ENCODE assay signal across 8 cellular contexts in genomic region chr3:30511524-30512278, GRCh38.
DNase-seq lines count a peak whose midpoint lies in the region; ATAC-seq and TF ChIP-seq lines count a peak whose summit lies in the region.
"Had no signal": no experiment of that assay in that cellular context is flagged by ENCODE, and none has a peak within 500 bp of the region (broad histone marks: within the 10 kb centered on the region; RNA-seq: fewer than 3 reads in every experiment).

No MANE protein-coding gene starts in this region.

- H3K36me3 Mint-ChIP-seq in HFFc6 (ENCODE audit: low read depth): no peaks in the 10 kb centered on the region; the same call in 1 of the 2 replicates
- no peaks in the 10 kb centered on the region for H3K36me3 Mint-ChIP-seq in stimulated activated memory B cell treated with anti-CD40 and anti-IgM and Interleukin-4, amounts not matched to agents 10 μg/mL and 1 μg/mL and 100 μg/mL, for 72 hours
- H3K36me3 Mint-ChIP-seq in endothelial cell (ENCODE audit: low read depth, unreplicated experiment): no peaks in the 10 kb centered on the region

- 49 to 55% methylated on average over 9 of the region's 9 CpGs for WGBS in gastroesophageal sphincter (ENCODE audit: low coverage in 1 of 2), 2 donors

- no peaks in the 10 kb centered on the region for H3K27me3 ChIP-seq in gastroesophageal sphincter

- H3K27me3 Mint-ChIP-seq in HFFc6 (ENCODE audit: insufficient read depth) (peaks cover 2% of the 10 kb centered on the region; the same call in 1 of the 2 replicates), endothelial cell (ENCODE audit: unreplicated experiment) (peaks cover 4% of the 10 kb centered on the region)
- no peaks in the 10 kb centered on the region for H3K27me3 Mint-ChIP-seq in stimulated activated memory B cell treated with anti-CD40 and anti-IgM and Interleukin-4, amounts not matched to agents 10 μg/mL and 1 μg/mL and 100 μg/mL, for 72 hours

- no peaks in the 10 kb centered on the region for H3K36me3 ChIP-seq in gastroesophageal sphincter

- H3K9me3 Mint-ChIP-seq in HFFc6: no peaks in the 10 kb centered on the region
- H3K9me3 Mint-ChIP-seq in stimulated activated memory B cell treated with anti-CD40 and anti-IgM and Interleukin-4, amounts not matched to agents 10 μg/mL and 1 μg/mL and 100 μg/mL, for 72 hours: no peaks in the 10 kb centered on the region
- no peaks in the 10 kb centered on the region for H3K9me3 Mint-ChIP-seq in endothelial cell (ENCODE audit: unreplicated experiment)

- peak; percentile 90 for ATAC-seq in gastroesophageal sphincter
- ATAC-seq in stimulated activated memory B cell treated with anti-CD40 and anti-IgM and Interleukin-4, amounts not matched to agents 10 μg/mL and 1 μg/mL and 100 μg/mL, for 72 hours: no peak
- ATAC-seq in HG03457 (IDR thresholded peaks at IDR 0.05; ENCODE audit: unreplicated experiment): no peak

- H3K4me3 ChIP-seq in gastroesophageal sphincter: no peak overlapping the region

- H3K27ac Mint-ChIP-seq in HFFc6: peak overlapping the region; percentile 76
- H3K27ac Mint-ChIP-seq in stimulated activated memory B cell treated with anti-CD40 and anti-IgM and Interleukin-4, amounts not matched to agents 10 μg/mL and 1 μg/mL and 100 μg/mL, for 72 hours: peak overlapping the region; percentile 27
- no peak overlapping the region for H3K27ac Mint-ChIP-seq in endothelial cell (ENCODE audit: unreplicated experiment)

- H3K9me3 ChIP-seq in gastroesophageal sphincter: no peaks in the 10 kb centered on the region

- peak; percentile 95 for DNase-seq in HFFc6
- DNase-seq in SKM-1 (lab: John Stamatoyannopoulos, UW; ENCODE audit: unreplicated experiment): peak; percentile 91
- no peak for DNase-seq in substantia nigra (lab: John Stamatoyannopoulos, UW)
- no peak for DNase-seq in endothelial cell (ENCODE audit: low spot score)
- DNase-seq: NCI-H524 had no signal

- peaks cover 42% of the 10 kb centered on the region for H3K4me1 Mint-ChIP-seq in HFFc6 (ENCODE audit: low read depth)
- H3K4me1 Mint-ChIP-seq in stimulated activated memory B cell treated with anti-CD40 and anti-IgM and Interleukin-4, amounts not matched to agents 10 μg/mL and 1 μg/mL and 100 μg/mL, for 72 hours: peaks cover 22% of the 10 kb centered on the region
- peaks cover 6% of the 10 kb centered on the region for H3K4me1 Mint-ChIP-seq in endothelial cell (ENCODE audit: unreplicated experiment)

- H3K4me3 Mint-ChIP-seq in HFFc6: peak overlapping the region; percentile 44
- no peak overlapping the region for H3K4me3 Mint-ChIP-seq in stimulated activated memory B cell treated with anti-CD40 and anti-IgM and Interleukin-4, amounts not matched to agents 10 μg/mL and 1 μg/mL and 100 μg/mL, for 72 hours
- no peak overlapping the region for H3K4me3 Mint-ChIP-seq in endothelial cell (ENCODE audit: unreplicated experiment)

- TF ChIP-seq CTCF in HFFc6 (IDR thresholded peaks at IDR 0.05): no peak
- no peak for TF ChIP-seq CTCF in gastroesophageal sphincter (IDR thresholded peaks at IDR 0.05)
- no peak for TF ChIP-seq CTCF in endothelial cell (IDR thresholded peaks at IDR 0.05; ENCODE audit: unreplicated experiment)

- TF ChIP-seq EP300 in gastroesophageal sphincter (IDR thresholded peaks at IDR 0.05): no peak

- peaks cover 13 to 45% (median 23%) of the 10 kb centered on the region in 3 donors for H3K4me1 ChIP-seq in gastroesophageal sphincter

- no peak for TF ChIP-seq POLR2A in gastroesophageal sphincter (IDR thresholded peaks at IDR 0.05)

- peak overlapping the region; percentile 65 to 83 (median 74) for H3K27ac ChIP-seq in gastroesophageal sphincter
- H3K27ac ChIP-seq in substantia nigra (ENCODE audit: low read depth, low read length, poor library complexity, severe bottlenecking): no peak overlapping the region

Comparison
In these comparisons a context has a peak if more than half of its experiments do, and no peak if none do; other contexts are left out.
1. DNase-seq: peak in HFFc6 (single experiment) and SKM-1 (single experiment); none in substantia nigra (0 of 49) and endothelial cell (single experiment).